In the genomic region with DNA sequence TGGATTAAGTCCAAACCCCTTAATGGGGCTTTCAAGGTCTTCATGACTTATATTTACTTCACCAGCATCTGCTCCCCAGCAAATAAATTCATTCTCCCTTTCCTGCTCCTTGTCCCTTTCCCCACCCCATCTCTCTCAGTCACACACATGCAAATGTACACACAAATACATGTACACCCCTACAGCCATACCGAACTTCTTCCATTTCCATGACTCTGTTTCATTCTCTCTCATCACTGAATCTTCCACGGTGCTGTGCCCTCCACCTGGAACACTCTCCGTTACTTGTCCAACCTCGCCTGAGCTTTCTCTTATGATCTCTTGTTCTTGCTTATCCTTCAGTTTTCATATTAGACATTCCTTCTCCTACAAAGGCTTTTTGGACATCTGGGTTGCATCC, we compare ENCODE assay signal across 22 cellular contexts. TPM values are rescaled to one million over a fixed set of nuclear protein-coding genes. Genes with fewer than 3 reads are reported as not detected.
A peak's percentile ranks its signal among the peaks of the same experiment; 100 is the strongest.
DNase-seq lines count a peak whose midpoint lies in the region; ATAC-seq lines count a peak whose summit lies in the region.
"Had no signal": no experiment of that assay in that cellular context is flagged by ENCODE, and none has a peak within 500 bp of the region (broad histone marks: within the 10 kb centered on the region; RNA-seq: fewer than 3 reads in every experiment).

No MANE protein-coding gene starts in this region.

- no peak overlapping the region for H3K4me3 Mint-ChIP-seq in stimulated activated memory B cell treated with anti-CD40 and anti-IgM and Interleukin-4, amounts not matched to agents 10 μg/mL and 1 μg/mL and 100 μg/mL, for 72 hours
- H3K4me3 Mint-ChIP-seq: activated T-cell treated with anti-CD3 and anti-CD28 coated beads, Interleukin-2, amount 50 U/mL, for 4 hours; CD8-positive, alpha-beta T cell had no signal

- DNase-seq in activated CD4-positive, alpha-beta T cell treated with anti-CD3 and anti-CD28 coated beads for 1 hour: no peak
- DNase-seq in left colon (no peak), GDM1 (lab: John Stamatoyannopoulos, UW) (no peak)
- DNase-seq: activated CD8-positive, alpha-beta memory T cell treated with anti-CD3 and anti-CD28 coated beads for 24 hours; activated naive CD4-positive, alpha-beta T cell treated with anti-CD3 and anti-CD28 coated beads, Interleukin-2, amount 50 U/mL, for 16 hours; activated T-cell treated with anti-CD3 and anti-CD28 coated beads, Interleukin-2, amount 50 U/mL, for 4 hours; aorta; caudate nucleus; CD8-positive, alpha-beta T cell; DND-41; HCEC 1CT; lower lobe of right lung; NCI-H1092; NCI-H524 treated with DMSO at 0.1 percent for 48 hours had no signal

- intact Hi-C loops in left colon (cut with DNase I, micrococcal nuclease): no loop called here

- no peaks in the 10 kb centered on the region for H3K9me3 Mint-ChIP-seq in stimulated activated memory B cell treated with anti-CD40 and anti-IgM and Interleukin-4, amounts not matched to agents 10 μg/mL and 1 μg/mL and 100 μg/mL, for 72 hours
- H3K9me3 Mint-ChIP-seq: activated T-cell treated with anti-CD3 and anti-CD28 coated beads, Interleukin-2, amount 50 U/mL, for 4 hours; CD8-positive, alpha-beta T cell; stimulated activated naive CD8-positive, alpha-beta T cell treated with anti-CD3 and anti-CD28 coated beads, Interleukin-15, Interleukin-2, amounts not matched to agents 100 ng/mL and 50 ng/mL, for 24 hours had no signal

- no peaks in the 10 kb centered on the region for H3K27me3 Mint-ChIP-seq in stimulated activated memory B cell treated with anti-CD40 and anti-IgM and Interleukin-4, amounts not matched to agents 10 μg/mL and 1 μg/mL and 100 μg/mL, for 72 hours
- H3K27me3 Mint-ChIP-seq: stimulated activated naive CD8-positive, alpha-beta T cell treated with anti-CD3 and anti-CD28 coated beads, Interleukin-15, Interleukin-2, amounts not matched to agents 100 ng/mL and 50 ng/mL, for 24 hours had no signal

- H3K4me1 Mint-ChIP-seq in stimulated activated memory B cell treated with anti-CD40 and anti-IgM and Interleukin-4, amounts not matched to agents 10 μg/mL and 1 μg/mL and 100 μg/mL, for 72 hours: peaks cover 14% of the 10 kb centered on the region

- ATAC-seq in GM19438 (IDR thresholded peaks at IDR 0.05; ENCODE audit: low read depth, unreplicated experiment) (peak; percentile 21), HG02642 (IDR thresholded peaks at IDR 0.05; ENCODE audit: poor library complexity, unreplicated experiment) (peak; percentile 54), HG03378 (IDR thresholded peaks at IDR 0.05; ENCODE audit: unreplicated experiment) (peak; percentile 33), left colon (no peak)
- ATAC-seq in stimulated activated memory B cell treated with anti-CD40 and anti-IgM and Interleukin-4, amounts not matched to agents 10 μg/mL and 1 μg/mL and 100 μg/mL, for 72 hours: no peak
- ATAC-seq: activated CD4-positive, CD25-positive, alpha-beta regulatory T cell treated with anti-CD3 and anti-CD28 coated beads, Interleukin-2, amount 50 U/mL, for 24 hours; activated T-cell treated with anti-CD3 and anti-CD28 coated beads, Interleukin-2, amount 50 U/mL, for 4 hours; CD8-positive, alpha-beta T cell; lower lobe of right lung; SK-N-SH treated with all-trans-retinoic acid at 6 μM for 48 hours had no signal

- no peaks in the 10 kb centered on the region for H3K36me3 Mint-ChIP-seq in stimulated activated memory B cell treated with anti-CD40 and anti-IgM and Interleukin-4, amounts not matched to agents 10 μg/mL and 1 μg/mL and 100 μg/mL, for 72 hours
- H3K36me3 Mint-ChIP-seq: CD8-positive, alpha-beta T cell had no signal

- peak overlapping the region; percentile 17 for H3K27ac Mint-ChIP-seq in stimulated activated memory B cell treated with anti-CD40 and anti-IgM and Interleukin-4, amounts not matched to agents 10 μg/mL and 1 μg/mL and 100 μg/mL, for 72 hours
- H3K27ac Mint-ChIP-seq: CD8-positive, alpha-beta T cell; stimulated activated naive CD8-positive, alpha-beta T cell treated with anti-CD3 and anti-CD28 coated beads, Interleukin-15, Interleukin-2, amounts not matched to agents 100 ng/mL and 50 ng/mL, for 24 hours had no signal

RNA-seq across cellular contexts. Expression of a gene that starts 22.0 kb away (rescaled TPM):
- total RNA-seq in left colon: 1 to 10 TPM; 1.5 to 2.4 TPM
- total RNA-seq: CD8-positive, alpha-beta T cell; LHCN-M2 had no signal

Comparison
In these comparisons a context has a peak if more than half of its experiments do, and no peak if none do; other contexts are left out.
1. ATAC-seq: peak in GM19438 (single experiment), HG02642 (single experiment) and HG03378 (single experiment); none in stimulated activated memory B cell treated with anti-CD40 and anti-IgM and Interleukin-4, amounts not matched to agents 10 μg/mL and 1 μg/mL and 100 μg/mL, for 72 hours (single experiment) and left colon (single experiment).